ENCODE assay signal across 17 cellular contexts in the genomic region with DNA sequence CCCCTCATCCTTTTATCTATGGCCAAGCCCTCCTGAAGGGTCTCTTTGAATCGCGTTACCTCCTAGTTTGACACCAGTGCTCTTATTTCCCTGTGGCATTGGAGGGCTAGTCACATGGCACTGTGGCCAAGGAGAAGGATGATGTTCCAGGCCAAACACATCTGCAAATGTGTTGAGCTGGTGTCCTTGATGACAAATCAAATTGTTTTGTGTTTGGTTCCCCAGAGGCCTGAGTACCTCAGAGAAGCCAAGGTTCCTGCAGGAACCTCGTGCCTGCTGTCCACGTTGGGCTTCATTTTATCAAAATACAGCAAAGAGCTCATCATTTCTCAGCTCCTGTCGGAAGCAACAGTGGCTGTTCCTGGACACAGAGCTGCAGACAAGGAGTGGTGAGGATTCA. TPM values are rescaled to one million over a fixed set of nuclear protein-coding genes. Genes with fewer than 3 reads are reported as not detected.
DNase-seq lines count a peak whose midpoint lies in the region; TF ChIP-seq lines count a peak whose summit lies in the region.
"Had no signal": no experiment of that assay in that cellular context is flagged by ENCODE, and none has a peak within 500 bp of the region (broad histone marks: within the 10 kb centered on the region; RNA-seq: fewer than 3 reads in every experiment).

No MANE protein-coding gene starts in this region.

- intact Hi-C loops in cardiac septum (cut with DNase I), result no loop called here
- intact Hi-C loops in uterus (cut with DNase I; ENCODE audit: low total_unique reads), result no loop called here

- DNase-seq in cardiac muscle cell (ENCODE audit: low read depth in 1 of 2, low spot score in 1 of 2) (peak; percentile 8 to 21), cardiac septum (ENCODE audit: low spot score) (no peak), fibroblast of mammary gland (ENCODE audit: low read depth) (peak; percentile 65), neural progenitor cell (ENCODE audit: low spot score) (no peak), uterus (no peak), germinal center (ENCODE audit: low spot score) (no peak), HT-29 (ENCODE audit: low spot score) (no peak), AG08395 (ENCODE audit: low spot score) (no peak)
- DNase-seq: ACHN; activated CD4-positive, alpha-beta T cell treated with anti-CD3 and anti-CD28 coated beads, Interleukin-2, amount 50 U/mL, for 1 hour; activated effector memory CD4-positive, alpha-beta T cell treated with anti-CD3 and anti-CD28 coated beads, Interleukin-2, amount 50 U/mL, for 16 hours; DMS153; foreskin melanocyte; PC-3; small intestine; T-helper 1 cell had no signal

- peaks cover 17% of the 10 kb centered on the region for H3K36me3 Mint-ChIP-seq in neural progenitor cell

- no peaks in the 10 kb centered on the region for H4K20me1 ChIP-seq in neural progenitor cell (ENCODE audit: low read depth)

- H3K27me3 ChIP-seq in cardiac muscle cell, result no peaks in the 10 kb centered on the region
- no peaks in the 10 kb centered on the region for H3K27me3 ChIP-seq in neural progenitor cell
- H3K27me3 ChIP-seq in uterus, result no peaks in the 10 kb centered on the region

- no peak overlapping the region for H3K4me3 ChIP-seq in cardiac muscle cell
- H3K4me3 ChIP-seq in fibroblast of mammary gland (ENCODE audit: control insufficient read depth, low read depth, low read length), result no peak overlapping the region
- no peak overlapping the region for H3K4me3 ChIP-seq in neural progenitor cell
- no peak overlapping the region for H3K4me3 ChIP-seq in uterus

- H3K4me1 Mint-ChIP-seq in neural progenitor cell, result peaks cover 22% of the 10 kb centered on the region

- H3K9me3 Mint-ChIP-seq in neural progenitor cell, result no peaks in the 10 kb centered on the region
- H3K9me3 Mint-ChIP-seq: natural killer cell treated with Interleukin-12 subunit alpha and Interleukin-12 subunit beta and Interleukin-15 and Interleukin-18, amount 100 ng/mL, for 72 hours had no signal

- no peaks in the 10 kb centered on the region for H3K9me3 ChIP-seq in cardiac muscle cell (ENCODE audit: low read depth)
- no peaks in the 10 kb centered on the region for H3K9me3 ChIP-seq in neural progenitor cell (ENCODE audit: low read depth)
- H3K9me3 ChIP-seq in uterus, result no peaks in the 10 kb centered on the region

- H3K9ac ChIP-seq in neural progenitor cell, result no peak overlapping the region

- H3K36me3 ChIP-seq in cardiac muscle cell, result no peaks in the 10 kb centered on the region
- no peaks in the 10 kb centered on the region for H3K36me3 ChIP-seq in neural progenitor cell
- H3K36me3 ChIP-seq in uterus, result no peaks in the 10 kb centered on the region

- TF ChIP-seq CTCF in cardiac muscle cell (IDR thresholded peaks at IDR 0.05; ENCODE audit: low read depth, low read length), result no peak
- no peak for TF ChIP-seq CTCF in fibroblast of mammary gland (conservative IDR thresholded peaks at IDR 0.05; ENCODE audit: control insufficient read depth, insufficient read depth, low read depth, low read length)
- TF ChIP-seq CTCF in neural progenitor cell (IDR thresholded peaks at IDR 0.05), result no peak
- no peak for TF ChIP-seq CTCF in uterus (IDR thresholded peaks at IDR 0.05)

- peaks cover 6% of the 10 kb centered on the region for H3K27me3 Mint-ChIP-seq in neural progenitor cell (ENCODE audit: insufficient read depth, low read depth)
- H3K27me3 Mint-ChIP-seq: natural killer cell treated with Interleukin-12 subunit alpha and Interleukin-12 subunit beta and Interleukin-15 and Interleukin-18, amount 100 ng/mL, for 72 hours had no signal

- H3K4me1 ChIP-seq in cardiac muscle cell (ENCODE audit: low read depth) (peaks cover 16% of the 10 kb centered on the region), neural progenitor cell (peaks cover 17% of the 10 kb centered on the region), uterus (no peaks in the 10 kb centered on the region)

- H2AFZ ChIP-seq in neural progenitor cell (replicated peaks), result no peak overlapping the region

- no peak overlapping the region for H3K4me2 ChIP-seq in neural progenitor cell

- TF ChIP-seq POLR2A in uterus (IDR thresholded peaks at IDR 0.05), result no peak

- peak overlapping the region; percentile 84 for H3K27ac ChIP-seq in cardiac muscle cell
- H3K27ac ChIP-seq in neural progenitor cell, result peak overlapping the region; percentile 55
- H3K27ac ChIP-seq in uterus, result peak overlapping the region; percentile 65 to 72

- no peak overlapping the region for H3K4me3 Mint-ChIP-seq in neural progenitor cell
- H3K4me3 Mint-ChIP-seq: natural killer cell treated with Interleukin-12 subunit alpha and Interleukin-12 subunit beta and Interleukin-15 and Interleukin-18, amount 100 ng/mL, for 72 hours had no signal

- no peaks in the 10 kb centered on the region for H3K79me2 ChIP-seq in neural progenitor cell (ENCODE audit: low read depth)

- peaks cover 23% of the 10 kb centered on the region for H3F3A ChIP-seq in neural progenitor cell (ENCODE audit: low read depth)

- peak overlapping the region; percentile 70 for H3K27ac Mint-ChIP-seq in neural progenitor cell
- H3K27ac Mint-ChIP-seq: natural killer cell treated with Interleukin-12 subunit alpha and Interleukin-12 subunit beta and Interleukin-15 and Interleukin-18, amount 100 ng/mL, for 72 hours had no signal

RNA-seq across cellular contexts. Expression of a gene that starts 20.7 kb away (rescaled TPM):
- total RNA-seq in cardiac muscle cell, result 978 and 1,045 TPM in 2 replicates
- 921 and 1,004 TPM in 2 replicates for polyA plus RNA-seq in cardiac muscle cell
- 519 TPM for total RNA-seq in cardiac septum
- total RNA-seq in neural progenitor cell (ENCODE audit: low replicate concordance), result 414 and 738 TPM in 2 replicates
- total RNA-seq in uterus, result 100 to 1,000 TPM; 122 to 659 (median 361) TPM
- total RNA-seq in HT-29 (2014; rRNA removed; shearing (Covaris generic)), result 427 and 450 TPM in 2 replicates

RNA-seq across cellular contexts. Expression of a gene that starts 55.7 kb away (rescaled TPM):
- total RNA-seq in cardiac muscle cell (93.6 and 125 TPM in 2 replicates), cardiac septum (60.0 TPM), neural progenitor cell (ENCODE audit: low replicate concordance) (99.6 and 130 TPM in 2 replicates), uterus (10 to 100 TPM; 17.4 to 71.8 (median 53.4) TPM)
- 124 and 138 TPM in 2 replicates for polyA plus RNA-seq in cardiac muscle cell
- total RNA-seq in HT-29 (2014; rRNA removed; shearing (Covaris generic)), result 70.7 and 79.6 TPM in 2 replicates

Comparison
In these comparisons a context has a peak if more than half of its experiments do, and no peak if none do; other contexts are left out.
1. DNase-seq: peak in cardiac muscle cell (2 of 2) and fibroblast of mammary gland (single experiment); none in cardiac septum (single experiment), neural progenitor cell (single experiment), uterus (0 of 2), germinal center (single experiment), HT-29 (single experiment) and AG08395 (single experiment).
2. Peak in every context shown above with its lines, with median percentiles within 50 percentile points of each other: H3K27ac ChIP-seq.